ENCODE assay signal across 15 cellular contexts in the genomic region with DNA sequence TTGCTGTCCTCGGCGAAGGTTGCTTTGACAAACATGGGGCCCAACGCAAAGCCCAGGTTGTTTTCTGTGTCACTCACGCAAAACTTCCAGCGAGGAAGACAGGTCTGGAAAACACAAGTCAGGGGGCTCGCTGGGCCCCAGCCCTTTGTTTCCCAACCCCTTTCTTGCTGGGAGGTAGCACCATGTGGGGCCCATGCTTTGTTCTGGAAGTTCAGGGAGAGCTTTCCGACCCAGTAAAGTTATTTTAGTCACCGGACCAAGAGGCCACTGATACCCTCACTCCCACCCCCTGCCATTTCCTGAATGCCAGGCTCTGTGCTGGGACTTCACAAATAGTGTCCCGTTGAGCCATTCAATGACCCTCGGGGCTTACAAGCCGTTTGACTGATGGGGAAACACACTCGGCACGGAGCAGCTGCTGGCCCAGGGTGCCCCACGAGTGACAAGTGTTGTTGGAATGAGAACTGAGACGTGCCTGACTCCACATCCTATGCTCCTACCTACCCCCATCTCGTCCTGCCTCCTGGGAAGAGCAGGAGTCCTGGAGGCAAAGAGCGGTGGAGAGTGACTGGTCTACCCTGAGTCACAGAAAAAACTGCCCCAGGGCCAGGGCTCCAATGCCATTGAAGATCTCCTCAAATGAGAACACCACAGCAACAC. TPM values are rescaled to one million over a fixed set of nuclear protein-coding genes. Genes with fewer than 3 reads are reported as not detected.
A peak's percentile ranks its signal among the peaks of the same experiment; 100 is the strongest.
DNase-seq lines count a peak whose midpoint lies in the region; ATAC-seq, FAIRE-seq and TF ChIP-seq lines count a peak whose summit lies in the region.
"Had no signal": no experiment of that assay in that cellular context is flagged by ENCODE, and none has a peak within 500 bp of the region (broad histone marks: within the 10 kb centered on the region; RNA-seq: fewer than 3 reads in every experiment).

No MANE protein-coding gene starts in this region.

- H3K4me1 Mint-ChIP-seq in GM23338 = peaks cover 11% of the 10 kb centered on the region

- POLR2A ChIA-PET in RWPE1 (lab: Yijun Ruan, JAX; ENCODE audit: low non-redundant PET) = no interaction called here

- H3K9me3 Mint-ChIP-seq in GM23338 = no peaks in the 10 kb centered on the region
- H3K9me3 Mint-ChIP-seq in activated naive CD4-positive, alpha-beta T cell treated with anti-CD3 and anti-CD28 coated beads, Interleukin-2, amount 50 U/mL, for 72 hours = no peaks in the 10 kb centered on the region

- H3K4me3 ChIP-seq in GM23338 = no peak overlapping the region
- H3K4me3 ChIP-seq in pancreas = no peak overlapping the region

- no peaks in the 10 kb centered on the region for H3F3A ChIP-seq in GM23338 (replicated peaks; ENCODE audit: low read depth)

- no peak overlapping the region for H3K4me3 Mint-ChIP-seq in GM23338

- CTCF ChIA-PET in RWPE1 (lab: Yijun Ruan, JAX) = interaction anchor here (0.7 to 1.5 kb wide), 4 partner anchors 130 to 419 kb away, joined by 3 to 5 read pairs (median 4); no protein-coding TSS in a partner anchor

- H3K36me3 Mint-ChIP-seq in GM23338 (ENCODE audit: low read depth) = peaks cover 16% of the 10 kb centered on the region; the same call in 2 of the 3 replicates
- H3K36me3 Mint-ChIP-seq in activated naive CD4-positive, alpha-beta T cell treated with anti-CD3 and anti-CD28 coated beads, Interleukin-2, amount 50 U/mL, for 72 hours = peaks cover 8 to 18% of the 10 kb centered on the region in 2 donors

- no peak overlapping the region for H3K4me2 ChIP-seq in GM23338
- H3K4me2 ChIP-seq: KMS-11 had no signal

- no peaks in the 10 kb centered on the region for H3K9me3 ChIP-seq in pancreas

- DNase-seq in GM23338 (ENCODE audit: low spot score) = no peak
- peak; percentile 46 for DNase-seq in RWPE1 (ENCODE audit: low spot score)
- peak; percentile 30 for DNase-seq in epidermal melanocyte (ENCODE audit: insufficient read length, low spot score)
- no peak for DNase-seq in pancreas
- no peak for DNase-seq in DMS 273 treated with DMSO at 0.1 percent for 48 hours (lab: John Stamatoyannopoulos, UW)
- DNase-seq in NCI-H446 treated with DMSO at 0.1 percent for 48 hours (lab: John Stamatoyannopoulos, UW) = no peak
- no peak for DNase-seq in activated naive CD4-positive, alpha-beta T cell treated with anti-CD3 and anti-CD28 coated beads, Interleukin-2, amount 50 U/mL, for 72 hours (ENCODE audit: low spot score in 2 of 2)
- DNase-seq in activated CD8-positive, alpha-beta memory T cell treated with anti-CD3 and anti-CD28 coated beads, Interleukin-2, amount 50 U/mL, for 48 hours = no peak
- DNase-seq: activated CD4-positive, alpha-beta T cell treated with anti-CD3 and anti-CD28 coated beads for 4 hours; activated effector memory CD4-positive, alpha-beta T cell treated with Interleukin-2 at 50 U/mL for 16 hours; COR-L47; NCI-H1930; SW 1271 had no signal

- TF ChIP-seq CTCF in GM23338 (conservative IDR thresholded peaks at IDR 0.05; ENCODE audit: low read depth in 2 of 2) (no peak), RWPE1 (conservative IDR thresholded peaks at IDR 0.05; ENCODE audit: low read depth) (no peak), pancreas (IDR thresholded peaks at IDR 0.05) (no peak)

- 78 to 79% methylated on average over 17 of the region's 17 CpGs for WGBS in pancreas, 2 donors

- H3K36me3 ChIP-seq in GM23338 (ENCODE audit: insufficient read depth) = no peaks in the 10 kb centered on the region; the same call in 1 of the 2 replicates
- H3K36me3 ChIP-seq in pancreas = peaks cover 0 to 18% (median 8%) of the 10 kb centered on the region in 3 donors

- ATAC-seq in GM23338 = peak; percentile 35
- ATAC-seq in pancreas = no peak
- no peak for ATAC-seq in activated naive CD4-positive, alpha-beta T cell treated with anti-CD3 and anti-CD28 coated beads, Interleukin-2, amount 50 U/mL, for 72 hours
- ATAC-seq: sciatic nerve had no signal

- no peaks in the 10 kb centered on the region for H3K79me2 ChIP-seq in GM23338 (replicated peaks; ENCODE audit: insufficient read depth)

- intact Hi-C loops in pancreas (cut with DNase I) = loop anchor here in 1 of 3 donors (10.0 kb wide), 1 partner anchor 127 kb away; no protein-coding TSS in a partner anchor

- H3K27me3 Mint-ChIP-seq in GM23338 (ENCODE audit: insufficient read depth, low read depth, poor library complexity) = no peaks in the 10 kb centered on the region

- H2AFZ ChIP-seq in GM23338 = no peak overlapping the region

- H3K9me2 ChIP-seq in GM23338 (ENCODE audit: insufficient read depth) = no peaks in the 10 kb centered on the region

- FAIRE-seq in pancreas (lab: Jason Lieb, UNC) = no peak

- no peaks in the 10 kb centered on the region for H3K4me1 ChIP-seq in GM23338 (ENCODE audit: insufficient read depth)
- peaks cover 7 to 25% (median 17%) of the 10 kb centered on the region in 3 donors for H3K4me1 ChIP-seq in pancreas

- H3K27ac Mint-ChIP-seq in GM23338 = peak overlapping the region; percentile 40; the same call in 1 of the 2 replicates
- H3K27ac Mint-ChIP-seq in activated naive CD4-positive, alpha-beta T cell treated with anti-CD3 and anti-CD28 coated beads, Interleukin-2, amount 50 U/mL, for 72 hours = peak overlapping the region in 1 of 2 donors; percentile 36

- H3K27ac ChIP-seq in GM23338 (ENCODE audit: low read depth) = no peak overlapping the region
- H3K27ac ChIP-seq in RWPE1 = peak overlapping the region; percentile 31
- peak overlapping the region; percentile 6 to 46 (median 30) for H3K27ac ChIP-seq in pancreas
- H3K27ac ChIP-seq: KMS-11 had no signal

- H3K27me3 ChIP-seq in GM23338 (ENCODE audit: insufficient read depth) (no peaks in the 10 kb centered on the region), pancreas (no peaks in the 10 kb centered on the region)

- H4K20me1 ChIP-seq in GM23338 (replicated peaks; ENCODE audit: insufficient read depth) = no peaks in the 10 kb centered on the region

TF ChIP-seq in GM23338, 12 proteins besides CTCF, POLR2A, EP300 and RAD21 (continues in another document):
- no peak for TF ChIP-seq CREB1 (CRISPR knock-in tag; IDR thresholded peaks at IDR 0.05; ENCODE audit: low read depth)
- TF ChIP-seq STAT1 (IDR thresholded peaks at IDR 0.05; ENCODE audit: unreplicated experiment) = no peak
- TF ChIP-seq EZH2 (IDR thresholded peaks at IDR 0.05; ENCODE audit: low read depth, unreplicated experiment) = no peak
- TF ChIP-seq EZH2phosphoT487 (IDR thresholded peaks at IDR 0.05; ENCODE audit: unreplicated experiment) = no peak
- no peak for TF ChIP-seq NANOG (IDR thresholded peaks at IDR 0.05; ENCODE audit: borderline replicate concordance)
- TF ChIP-seq, protein P1, sequence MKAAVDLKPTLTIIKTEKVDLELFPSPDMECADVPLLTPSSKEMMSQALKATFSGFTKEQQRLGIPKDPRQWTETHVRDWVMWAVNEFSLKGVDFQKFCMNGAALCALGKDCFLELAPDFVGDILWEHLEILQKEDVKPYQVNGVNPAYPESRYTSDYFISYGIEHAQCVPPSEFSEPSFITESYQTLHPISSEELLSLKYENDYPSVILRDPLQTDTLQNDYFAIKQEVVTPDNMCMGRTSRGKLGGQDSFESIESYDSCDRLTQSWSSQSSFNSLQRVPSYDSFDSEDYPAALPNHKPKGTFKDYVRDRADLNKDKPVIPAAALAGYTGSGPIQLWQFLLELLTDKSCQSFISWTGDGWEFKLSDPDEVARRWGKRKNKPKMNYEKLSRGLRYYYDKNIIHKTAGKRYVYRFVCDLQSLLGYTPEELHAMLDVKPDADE (IDR thresholded peaks at IDR 0.05) = no peak
- TF ChIP-seq REST (IDR thresholded peaks at IDR 0.05; ENCODE audit: unreplicated experiment) = no peak
- TF ChIP-seq ZNF331 (CRISPR knock-in tag; IDR thresholded peaks at IDR 0.05; ENCODE audit: low read depth) = no peak
- TF ChIP-seq ZNF114 (CRISPR knock-in tag; IDR thresholded peaks at IDR 0.05) = no peak

RNA-seq across cellular contexts. Expression of gene ECE1, which starts 52.0 kb away (rescaled TPM):
- 45.0 and 48.0 TPM in 2 replicates for total RNA-seq in GM23338 (2014; rRNA removed; shearing (Covaris generic))
- polyA plus RNA-seq in GM23338 (2016; fragmentation: Nextera tagmentation; extraction: Ambion mirVana) = 10.4 and 11.0 TPM in 2 replicates
- 100 to 1,000 TPM in 2 of 6 donors, 10 to 100 TPM in 4; 68.4 to 141 (median 89.1) TPM for total RNA-seq in pancreas
- 10 to 100 TPM; 38.1 to 59.8 TPM for polyA plus RNA-seq in pancreas
- 100 to 1,000 TPM; 111 to 118 TPM for total RNA-seq in activated naive CD4-positive, alpha-beta T cell treated with anti-CD3 and anti-CD28 coated beads, Interleukin-2, amount 50 U/mL, for 72 hours

Comparison
In these comparisons a context has a peak if more than half of its experiments do, and no peak if none do; other contexts are left out.
1. DNase-seq: peak in RWPE1 (single experiment) and epidermal melanocyte (single experiment); none in GM23338 (single experiment), pancreas (0 of 6), DMS 273 treated with DMSO at 0.1 percent for 48 hours (single experiment), NCI-H446 treated with DMSO at 0.1 percent for 48 hours (single experiment), activated naive CD4-positive, alpha-beta T cell treated with anti-CD3 and anti-CD28 coated beads, Interleukin-2, amount 50 U/mL, for 72 hours (0 of 2) and activated CD8-positive, alpha-beta memory T cell treated with anti-CD3 and anti-CD28 coated beads, Interleukin-2, amount 50 U/mL, for 48 hours (single experiment).